ENCODE assay signal across 2 cellular contexts in genomic region chr18:8901019-8901418, GRCh38.
TF ChIP-seq lines count a peak whose summit lies in the region.

No MANE protein-coding gene starts in this region.

TF ChIP-seq in GM23338, 12 proteins besides CTCF, POLR2A, EP300 and RAD21 (continued from another document):
- no peak for TF ChIP-seq EZH2phosphoT487 (IDR thresholded peaks at IDR 0.05; ENCODE audit: unreplicated experiment)
- no peak for TF ChIP-seq POLR2AphosphoS5 (IDR thresholded peaks at IDR 0.05; ENCODE audit: low read depth)
- no peak for TF ChIP-seq JUNB (IDR thresholded peaks at IDR 0.05; ENCODE audit: unreplicated experiment)
- TF ChIP-seq ZNF462 (CRISPR knock-in tag; IDR thresholded peaks at IDR 0.05): no peak
- no peak for TF ChIP-seq CREB1 (CRISPR knock-in tag; IDR thresholded peaks at IDR 0.05; ENCODE audit: low read depth)
- TF ChIP-seq EZH2 (IDR thresholded peaks at IDR 0.05; ENCODE audit: low read depth, unreplicated experiment): no peak
- no peak for TF ChIP-seq REST (IDR thresholded peaks at IDR 0.05; ENCODE audit: unreplicated experiment)
- no peak for TF ChIP-seq ZNF331 (CRISPR knock-in tag; IDR thresholded peaks at IDR 0.05; ENCODE audit: low read depth)

TF ChIP-seq in SK-N-SH treated with all-trans-retinoic acid at 6 μM for 48 hours, 23 proteins besides CTCF, POLR2A, EP300 and RAD21 (continued from another document):
- TF ChIP-seq, protein P1, sequence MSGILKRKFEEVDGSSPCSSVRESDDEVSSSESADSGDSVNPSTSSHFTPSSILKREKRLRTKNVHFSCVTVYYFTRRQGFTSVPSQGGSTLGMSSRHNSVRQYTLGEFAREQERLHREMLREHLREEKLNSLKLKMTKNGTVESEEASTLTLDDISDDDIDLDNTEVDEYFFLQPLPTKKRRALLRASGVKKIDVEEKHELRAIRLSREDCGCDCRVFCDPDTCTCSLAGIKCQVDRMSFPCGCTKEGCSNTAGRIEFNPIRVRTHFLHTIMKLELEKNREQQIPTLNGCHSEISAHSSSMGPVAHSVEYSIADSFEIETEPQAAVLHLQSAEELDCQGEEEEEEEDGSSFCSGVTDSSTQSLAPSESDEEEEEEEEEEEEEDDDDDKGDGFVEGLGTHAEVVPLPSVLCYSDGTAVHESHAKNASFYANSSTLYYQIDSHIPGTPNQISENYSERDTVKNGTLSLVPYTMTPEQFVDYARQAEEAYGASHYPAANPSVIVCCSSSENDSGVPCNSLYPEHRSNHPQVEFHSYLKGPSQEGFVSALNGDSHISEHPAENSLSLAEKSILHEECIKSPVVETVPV (CRISPR knock-in tag; IDR thresholded peaks at IDR 0.05): no peak
- TF ChIP-seq GLIS3 (CRISPR knock-in tag; IDR thresholded peaks at IDR 0.05) (no peak), SNAI2 (CRISPR knock-in tag; IDR thresholded peaks at IDR 0.05) (no peak), RARB (CRISPR knock-in tag; IDR thresholded peaks at IDR 0.05) (no peak), OSR1 (CRISPR knock-in tag; IDR thresholded peaks at IDR 0.05) (no peak), ARNTL (CRISPR knock-in tag; IDR thresholded peaks at IDR 0.05; ENCODE audit: borderline replicate concordance, low read depth) (no peak), ZFP3 (CRISPR knock-in tag; IDR thresholded peaks at IDR 0.05) (no peak), ZNF70 (CRISPR knock-in tag; IDR thresholded peaks at IDR 0.05) (no peak), TCF4 (CRISPR knock-in tag; IDR thresholded peaks at IDR 0.05; ENCODE audit: borderline replicate concordance) (no peak), CSDC2 (CRISPR knock-in tag; IDR thresholded peaks at IDR 0.05) (no peak), ZNF565 (CRISPR knock-in tag; conservative IDR thresholded peaks at IDR 0.05; ENCODE audit: low read depth) (no peak)
- TF ChIP-seq, protein P2, sequence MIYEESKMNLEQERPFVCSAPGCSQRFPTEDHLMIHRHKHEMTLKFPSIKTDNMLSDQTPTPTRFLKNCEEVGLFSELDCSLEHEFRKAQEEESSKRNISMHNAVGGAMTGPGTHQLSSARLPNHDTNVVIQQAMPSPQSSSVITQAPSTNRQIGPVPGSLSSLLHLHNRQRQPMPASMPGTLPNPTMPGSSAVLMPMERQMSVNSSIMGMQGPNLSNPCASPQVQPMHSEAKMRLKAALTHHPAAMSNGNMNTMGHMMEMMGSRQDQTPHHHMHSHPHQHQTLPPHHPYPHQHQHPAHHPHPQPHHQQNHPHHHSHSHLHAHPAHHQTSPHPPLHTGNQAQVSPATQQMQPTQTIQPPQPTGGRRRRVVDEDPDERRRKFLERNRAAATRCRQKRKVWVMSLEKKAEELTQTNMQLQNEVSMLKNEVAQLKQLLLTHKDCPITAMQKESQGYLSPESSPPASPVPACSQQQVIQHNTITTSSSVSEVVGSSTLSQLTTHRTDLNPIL (CRISPR knock-in tag; IDR thresholded peaks at IDR 0.05; ENCODE audit: low read depth): no peak
- TF ChIP-seq, protein P3, sequence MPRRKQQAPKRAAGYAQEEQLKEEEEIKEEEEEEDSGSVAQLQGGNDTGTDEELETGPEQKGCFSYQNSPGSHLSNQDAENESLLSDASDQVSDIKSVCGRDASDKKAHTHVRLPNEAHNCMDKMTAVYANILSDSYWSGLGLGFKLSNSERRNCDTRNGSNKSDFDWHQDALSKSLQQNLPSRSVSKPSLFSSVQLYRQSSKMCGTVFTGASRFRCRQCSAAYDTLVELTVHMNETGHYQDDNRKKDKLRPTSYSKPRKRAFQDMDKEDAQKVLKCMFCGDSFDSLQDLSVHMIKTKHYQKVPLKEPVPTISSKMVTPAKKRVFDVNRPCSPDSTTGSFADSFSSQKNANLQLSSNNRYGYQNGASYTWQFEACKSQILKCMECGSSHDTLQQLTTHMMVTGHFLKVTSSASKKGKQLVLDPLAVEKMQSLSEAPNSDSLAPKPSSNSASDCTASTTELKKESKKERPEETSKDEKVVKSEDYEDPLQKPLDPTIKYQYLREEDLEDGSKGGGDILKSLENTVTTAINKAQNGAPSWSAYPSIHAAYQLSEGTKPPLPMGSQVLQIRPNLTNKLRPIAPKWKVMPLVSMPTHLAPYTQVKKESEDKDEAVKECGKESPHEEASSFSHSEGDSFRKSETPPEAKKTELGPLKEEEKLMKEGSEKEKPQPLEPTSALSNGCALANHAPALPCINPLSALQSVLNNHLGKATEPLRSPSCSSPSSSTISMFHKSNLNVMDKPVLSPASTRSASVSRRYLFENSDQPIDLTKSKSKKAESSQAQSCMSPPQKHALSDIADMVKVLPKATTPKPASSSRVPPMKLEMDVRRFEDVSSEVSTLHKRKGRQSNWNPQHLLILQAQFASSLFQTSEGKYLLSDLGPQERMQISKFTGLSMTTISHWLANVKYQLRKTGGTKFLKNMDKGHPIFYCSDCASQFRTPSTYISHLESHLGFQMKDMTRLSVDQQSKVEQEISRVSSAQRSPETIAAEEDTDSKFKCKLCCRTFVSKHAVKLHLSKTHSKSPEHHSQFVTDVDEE (CRISPR knock-in tag; IDR thresholded peaks at IDR 0.05): no peak
- TF ChIP-seq, protein P4, sequence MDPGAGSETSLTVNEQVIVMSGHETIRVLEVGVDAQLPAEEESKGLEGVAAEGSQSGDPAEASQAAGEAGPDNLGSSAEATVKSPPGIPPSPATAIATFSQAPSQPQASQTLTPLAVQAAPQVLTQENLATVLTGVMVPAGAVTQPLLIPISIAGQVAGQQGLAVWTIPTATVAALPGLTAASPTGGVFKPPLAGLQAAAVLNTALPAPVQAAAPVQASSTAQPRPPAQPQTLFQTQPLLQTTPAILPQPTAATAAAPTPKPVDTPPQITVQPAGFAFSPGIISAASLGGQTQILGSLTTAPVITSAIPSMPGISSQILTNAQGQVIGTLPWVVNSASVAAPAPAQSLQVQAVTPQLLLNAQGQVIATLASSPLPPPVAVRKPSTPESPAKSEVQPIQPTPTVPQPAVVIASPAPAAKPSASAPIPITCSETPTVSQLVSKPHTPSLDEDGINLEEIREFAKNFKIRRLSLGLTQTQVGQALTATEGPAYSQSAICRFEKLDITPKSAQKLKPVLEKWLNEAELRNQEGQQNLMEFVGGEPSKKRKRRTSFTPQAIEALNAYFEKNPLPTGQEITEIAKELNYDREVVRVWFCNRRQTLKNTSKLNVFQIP (CRISPR knock-in tag; IDR thresholded peaks at IDR 0.05; ENCODE audit: borderline replicate concordance, low read depth): no peak
